In genomic region chr10:96697026-96697425, GRCh38 we compare ENCODE assay signal across 17 cellular contexts.
"Had no signal": no experiment of that assay in that cellular context is flagged by ENCODE, and none has a peak within 500 bp of the region (broad histone marks: within the 10 kb centered on the region; RNA-seq: fewer than 3 reads in every experiment).

No MANE protein-coding gene starts in this region.

- H3K4me1 Mint-ChIP-seq: neural progenitor cell had no signal

- ATAC-seq: left ventricle myocardium superior had no signal

- H3K9me3 Mint-ChIP-seq: dendritic cell treated with granulocyte-macrophage colony-stimulating factor and Interleukin-4, amounts not matched to agents 40 ng/mL and 50 ng/mL, for 4 days; endodermal cell; neural progenitor cell had no signal

- H2AFZ ChIP-seq: hepatocyte, neural progenitor cell had no signal

- H3K4me2 ChIP-seq: hepatocyte, neural progenitor cell had no signal

- H3K4me1 ChIP-seq: uterus had no signal

- H3K36me3 ChIP-seq: neural progenitor cell, ovary, uterus had no signal

- H3K27me3 Mint-ChIP-seq: dendritic cell treated with granulocyte-macrophage colony-stimulating factor and Interleukin-4, amounts not matched to agents 40 ng/mL and 50 ng/mL, for 4 days had no signal

- H3K27ac ChIP-seq: hepatocyte, neural progenitor cell, ovary, uterus had no signal

- H3K27me3 ChIP-seq: hepatocyte, neural progenitor cell, ovary, uterus had no signal

- H3K79me2 ChIP-seq: hepatocyte had no signal

- H3K36me3 Mint-ChIP-seq: neural progenitor cell had no signal

- H3K9me3 ChIP-seq: ovary, uterus had no signal

- H3K4me3 ChIP-seq: hepatocyte, neural progenitor cell, ovary, uterus had no signal

- H3K9ac ChIP-seq: neural progenitor cell had no signal

- H3K27ac Mint-ChIP-seq: dendritic cell treated with granulocyte-macrophage colony-stimulating factor and Interleukin-4, amounts not matched to agents 40 ng/mL and 50 ng/mL, for 4 days; endodermal cell; neural progenitor cell had no signal

- H3K4me3 Mint-ChIP-seq: activated naive CD8-positive, alpha-beta T cell treated with anti-CD3 and anti-CD28 coated beads, Interleukin-2, amount 10 ng/mL, durations not matched to agents 7 days and 5 days; dendritic cell treated with granulocyte-macrophage colony-stimulating factor and Interleukin-4, amounts not matched to agents 40 ng/mL and 50 ng/mL, for 4 days; endodermal cell; neural progenitor cell had no signal

- DNase-seq: activated CD4-positive, alpha-beta T cell treated with anti-CD3 and anti-CD28 coated beads for 1 hour; activated CD4-positive, alpha-beta T cell treated with anti-CD3 and anti-CD28 coated beads, Interleukin-2, amount 50 U/mL, for 48 hours; activated gamma-delta T cell treated with Interleukin-2 at 50 U/mL for 16 hours; activated naive CD8-positive, alpha-beta T cell treated with anti-CD3 and anti-CD28 coated beads, Interleukin-2, amount 10 ng/mL, durations not matched to agents 7 days and 5 days; activated T-cell treated with anti-CD3 and anti-CD28 coated beads, Interleukin-2, amount 50 U/mL, for 48 hours; anterior cingulate cortex; cerebellar nuclear complex; endodermal cell; erythroblast; left ventricle myocardium superior; mesendoderm; ovary; stimulated activated CD4-positive, alpha-beta T cell treated with anti-CD3 and anti-CD28 coated beads, Interleukin-2, amount 100 ng/mL, for 48 hours; uterus had no signal
